24 cellular contexts compared by ENCODE assay signal in the genomic region with DNA sequence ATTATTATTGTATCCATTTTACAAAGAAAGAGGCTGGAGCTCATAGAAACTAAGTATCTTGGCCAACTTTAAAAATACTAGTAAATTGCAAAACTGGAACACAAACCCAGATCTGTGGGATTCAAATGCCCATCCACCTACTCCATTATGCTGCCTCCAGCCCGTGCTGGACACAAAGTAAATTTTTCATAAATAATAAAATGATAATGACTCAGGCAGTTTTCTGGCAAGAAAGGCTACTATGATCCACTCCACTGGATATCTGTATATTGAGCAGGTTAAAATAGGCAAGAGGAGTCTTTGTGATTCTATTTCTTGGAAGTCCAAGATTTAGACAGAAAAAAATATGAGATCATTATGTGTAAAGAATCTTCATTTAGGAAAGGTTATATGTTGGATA.
"Had no signal": no experiment of that assay in that cellular context is flagged by ENCODE, and none has a peak within 500 bp of the region (broad histone marks: within the 10 kb centered on the region; RNA-seq: fewer than 3 reads in every experiment).

No MANE protein-coding gene starts in this region.

- H3K4me3 ChIP-seq: body of pancreas, hepatocyte, left lung, lung, neural progenitor cell, psoas muscle, right atrium auricular region, tibial artery had no signal

- DNase-seq: activated CD4-positive, alpha-beta T cell treated with anti-CD3 and anti-CD28 coated beads for 4 hours; activated CD4-positive, alpha-beta T cell treated with anti-CD3 and anti-CD28 coated beads, Interleukin-2, amount 50 U/mL, for 48 hours; activated CD4-positive, CD25-positive, alpha-beta regulatory T cell; activated naive CD4-positive, alpha-beta T cell treated with Interleukin-2 at 50 U/mL for 16 hours; activated naive CD8-positive, alpha-beta T cell treated with anti-CD3 and anti-CD28 coated beads for 36 hours; activated T-cell treated with anti-CD3 and anti-CD28 coated beads, Interleukin-2, amount 50 U/mL, for 48 hours; body of pancreas; effector CD4-positive, alpha-beta T cell; erythroblast; glutamatergic neuron; immature natural killer cell; kidney glomerular epithelial cell; left lung; naive thymus-derived CD8-positive, alpha-beta T cell; psoas muscle; stimulated activated CD4-positive, alpha-beta T cell treated with anti-CD3 and anti-CD28 coated beads, Interleukin-4, amount 100 ng/mL, for 24 hours; stimulated activated naive CD4-positive, alpha-beta T cell treated with Interleukin-2 at 50 U/mL for 16 hours; T-helper 17 cell; tibial artery had no signal

- H3K9me3 ChIP-seq: body of pancreas, left lung, psoas muscle, right atrium auricular region, tibial artery had no signal

- ATAC-seq: body of pancreas; left lung; naive thymus-derived CD8-positive, alpha-beta T cell; psoas muscle; T-helper 17 cell had no signal

- H3K79me2 ChIP-seq: hepatocyte had no signal

- H3K27ac ChIP-seq: body of pancreas, hepatocyte, left lung, neural progenitor cell, psoas muscle, right atrium auricular region, tibial artery had no signal

- H3K4me1 ChIP-seq: body of pancreas, left lung, neural progenitor cell, right atrium auricular region had no signal

- H3K9ac ChIP-seq: neural progenitor cell had no signal

- H3K4me2 ChIP-seq: hepatocyte, neural progenitor cell had no signal

- H3K36me3 ChIP-seq: left lung, neural progenitor cell, right atrium auricular region, tibial artery had no signal

- H3K27me3 ChIP-seq: body of pancreas, hepatocyte, left lung, neural progenitor cell, right atrium auricular region, tibial artery had no signal

- FAIRE-seq: frontal cortex had no signal

- H2AFZ ChIP-seq: hepatocyte, neural progenitor cell had no signal
